28 cellular contexts compared by ENCODE assay signal in the genomic region with DNA sequence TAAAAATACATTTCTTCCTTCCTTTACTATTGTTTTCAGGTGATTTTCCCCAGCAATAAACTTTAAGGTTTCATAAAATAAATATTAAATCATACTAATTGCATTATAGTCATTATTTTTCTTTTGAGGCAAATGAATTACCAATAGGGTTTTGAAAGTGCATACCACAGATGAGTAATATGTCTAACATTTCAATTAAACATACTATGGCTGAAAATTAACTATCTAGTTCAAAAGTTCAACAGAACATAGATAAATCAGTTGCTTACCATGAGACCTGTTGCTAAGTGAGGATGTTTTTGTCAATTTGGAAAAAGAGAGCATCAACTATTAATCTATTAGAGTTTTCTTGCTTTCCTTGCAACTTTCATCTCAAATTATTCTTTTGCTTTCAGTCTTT. TPM values are rescaled to one million over a fixed set of nuclear protein-coding genes. Genes with fewer than 3 reads are reported as not detected.
"Had no signal": no experiment of that assay in that cellular context is flagged by ENCODE, and none has a peak within 500 bp of the region (broad histone marks: within the 10 kb centered on the region; RNA-seq: fewer than 3 reads in every experiment).

No MANE protein-coding gene starts in this region.

- H3K27me3 Mint-ChIP-seq: stimulated activated naive CD8-positive, alpha-beta T cell treated with anti-CD3 and anti-CD28 coated beads, Interleukin-15, amount 100 ng/mL, for 72 hours had no signal

- H3K36me3 ChIP-seq: esophagus muscularis mucosa, neutrophil, right atrium auricular region, sigmoid colon, tibial nerve, upper lobe of right lung, vagina had no signal

- H3K4me2 ChIP-seq: hepatocyte had no signal

- H3K27ac Mint-ChIP-seq: naive thymus-derived CD4-positive, alpha-beta T cell; stimulated activated naive B cell treated with anti-CD40 and anti-IgM and Interleukin-4, amounts not matched to agents 10 μg/mL and 1 μg/mL and 100 μg/mL, for 72 hours; stimulated activated naive CD8-positive, alpha-beta T cell treated with anti-CD3 and anti-CD28 coated beads, Interleukin-15, amount 100 ng/mL, for 72 hours had no signal

- H3K9me3 Mint-ChIP-seq: stimulated activated naive B cell treated with anti-CD40 and anti-IgM and Interleukin-4, amounts not matched to agents 10 μg/mL and 1 μg/mL and 100 μg/mL, for 72 hours; stimulated activated naive CD8-positive, alpha-beta T cell treated with anti-CD3 and anti-CD28 coated beads, Interleukin-15, amount 100 ng/mL, for 72 hours had no signal

- H3K79me2 ChIP-seq: hepatocyte had no signal

- H3K4me1 Mint-ChIP-seq: naive thymus-derived CD4-positive, alpha-beta T cell; stimulated activated naive B cell treated with anti-CD40 and anti-IgM and Interleukin-4, amounts not matched to agents 10 μg/mL and 1 μg/mL and 100 μg/mL, for 72 hours; stimulated activated naive CD8-positive, alpha-beta T cell treated with anti-CD3 and anti-CD28 coated beads, Interleukin-15, amount 100 ng/mL, for 72 hours had no signal

- H3K4me3 ChIP-seq: dorsolateral prefrontal cortex, esophagus muscularis mucosa, hepatocyte, lung, right atrium auricular region, sigmoid colon, skin epidermis, testis, tibial nerve, upper lobe of right lung, vagina had no signal

- H3K4me3 Mint-ChIP-seq: naive thymus-derived CD4-positive, alpha-beta T cell; stimulated activated naive B cell treated with anti-CD40 and anti-IgM and Interleukin-4, amounts not matched to agents 10 μg/mL and 1 μg/mL and 100 μg/mL, for 72 hours; stimulated activated naive CD8-positive, alpha-beta T cell treated with anti-CD3 and anti-CD28 coated beads, Interleukin-15, amount 100 ng/mL, for 72 hours had no signal

- DNase-seq: cortex of kidney; dorsolateral prefrontal cortex; effector CD8-positive, alpha-beta T cell; foreskin keratinocyte; head of caudate nucleus; left cardiac atrium; left ventricle myocardium superior; naive thymus-derived CD4-positive, alpha-beta T cell; posterior cingulate gyrus; sigmoid colon; stimulated activated CD4-positive, alpha-beta T cell treated with anti-CD3 and anti-CD28 coated beads, Interleukin-2, amount 100 ng/mL, for 24 hours; stimulated activated CD4-positive, alpha-beta T cell treated with anti-CD3 and anti-CD28 coated beads, Interleukin-4, amount 100 ng/mL, for 4 hours; stimulated activated naive B cell treated with anti-CD40 and anti-IgM and Interleukin-4, amounts not matched to agents 10 μg/mL and 1 μg/mL and 100 μg/mL, for 72 hours; stimulated activated naive CD8-positive, alpha-beta T cell treated with anti-CD3 and anti-CD28 coated beads, Interleukin-15, amount 100 ng/mL, for 72 hours; testis; upper lobe of right lung had no signal

- H3K27me3 ChIP-seq: dorsolateral prefrontal cortex, esophagus muscularis mucosa, foreskin keratinocyte, hepatocyte, neutrophil, right atrium auricular region, sigmoid colon, testis, tibial nerve, upper lobe of right lung, vagina had no signal

- FAIRE-seq: endometrium had no signal

- H3K27ac ChIP-seq: dorsolateral prefrontal cortex, esophagus muscularis mucosa, foreskin keratinocyte, hepatocyte, neutrophil, right atrium auricular region, sigmoid colon, skin epidermis, testis, tibial nerve, upper lobe of right lung, vagina had no signal

- H2AFZ ChIP-seq: hepatocyte had no signal

- H3K9me3 ChIP-seq: esophagus muscularis mucosa, neutrophil, right atrium auricular region, sigmoid colon, testis, tibial nerve, upper lobe of right lung, vagina had no signal

- H3K36me3 Mint-ChIP-seq: naive thymus-derived CD4-positive, alpha-beta T cell; stimulated activated naive B cell treated with anti-CD40 and anti-IgM and Interleukin-4, amounts not matched to agents 10 μg/mL and 1 μg/mL and 100 μg/mL, for 72 hours had no signal

- H3K4me1 ChIP-seq: esophagus muscularis mucosa, foreskin keratinocyte, right atrium auricular region, sigmoid colon, testis, tibial nerve, upper lobe of right lung, vagina had no signal

RNA-seq across cellular contexts. Expression of a gene that starts 35.0 kb away (rescaled TPM):
- total RNA-seq: foreskin keratinocyte; left ventricle myocardium superior; mononuclear cell; naive thymus-derived CD4-positive, alpha-beta T cell; osteocyte; pulmonary artery endothelial cell; vagina had no signal

RNA-seq across cellular contexts. Expression of a gene that starts 46.3 kb away (rescaled TPM):
- total RNA-seq: mononuclear cell; naive thymus-derived CD4-positive, alpha-beta T cell had no signal
